In genomic region chr4:129358571-129358970, GRCh38 we compare ENCODE assay signal across 1 cellular context.
TF ChIP-seq lines count a peak whose summit lies in the region.

No MANE protein-coding gene starts in this region.

TF ChIP-seq in SK-N-SH, 30 proteins besides CTCF, POLR2A, EP300 and RAD21 (continued from another document):
- TF ChIP-seq REST (IDR thresholded peaks at IDR 0.05; ENCODE audit: low read depth, low read length) (no peak), NRF1 (IDR thresholded peaks at IDR 0.05; ENCODE audit: low read depth, low read length) (no peak), FOSL2 (IDR thresholded peaks at IDR 0.05; ENCODE audit: borderline replicate concordance, low read depth) (0 out of 2 replicates have a peak, but pooled peaks have one; percentile 4), PBX3 (IDR thresholded peaks at IDR 0.05) (0 out of 2 replicates have a peak, but pooled peaks have one; percentile 40), GABPA (IDR thresholded peaks at IDR 0.05; ENCODE audit: low read depth) (no peak), ZBTB33 (IDR thresholded peaks at IDR 0.05; ENCODE audit: borderline replicate concordance, low read depth) (no peak), MAX (IDR thresholded peaks at IDR 0.05; ENCODE audit: low read depth) (no peak), MXI1 (IDR thresholded peaks at IDR 0.05; ENCODE audit: low read depth, low read length) (no peak), FOXM1 (IDR thresholded peaks at IDR 0.05; ENCODE audit: low read depth) (no peak), MEF2A (IDR thresholded peaks at IDR 0.05; ENCODE audit: borderline replicate concordance, low read depth) (no peak), IRF3 (IDR thresholded peaks at IDR 0.05; ENCODE audit: low read depth, low read length) (no peak)
